Comparison of ENCODE assay signal across 26 cellular contexts in the genomic region with DNA sequence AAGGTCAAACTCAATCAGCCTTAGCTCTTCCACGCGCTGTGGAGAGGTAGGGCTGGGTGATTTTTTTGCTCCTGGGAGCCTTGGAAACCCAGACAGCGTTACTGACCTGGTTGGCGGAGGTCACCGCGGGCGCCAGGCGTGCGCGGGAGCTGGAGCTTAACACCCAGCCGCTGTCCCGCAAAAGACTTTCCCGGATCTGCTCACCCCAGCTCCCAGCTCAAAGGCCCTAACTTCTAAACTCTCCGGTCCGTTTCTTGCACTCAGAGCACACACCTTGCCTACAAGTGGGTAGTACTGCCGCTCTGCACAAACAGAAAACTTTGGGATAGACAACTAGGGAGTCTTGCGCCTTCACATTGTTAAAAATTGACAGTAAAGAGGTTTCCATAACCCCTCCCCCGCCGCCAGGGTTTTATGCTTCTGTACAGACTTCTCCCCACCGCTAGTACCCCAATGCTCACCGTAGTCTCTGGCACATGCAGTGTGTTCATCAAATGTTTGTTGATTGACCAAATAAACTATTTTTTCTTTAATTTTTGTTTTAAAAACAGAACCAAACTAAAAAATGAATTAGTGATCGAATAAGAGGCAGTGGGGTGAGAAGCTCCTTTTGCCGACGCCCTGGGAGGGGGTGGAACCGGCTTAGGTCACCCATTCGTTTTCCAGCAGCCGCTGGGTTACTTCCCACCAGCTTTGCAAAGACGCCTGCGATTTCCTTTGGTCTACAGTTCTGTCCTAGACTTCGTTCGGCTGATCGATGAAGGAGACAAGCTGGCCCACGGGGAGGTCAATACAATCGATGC. TPM values are rescaled to one million over a fixed set of nuclear protein-coding genes. Genes with fewer than 3 reads are reported as not detected.
DNase-seq lines count a peak whose midpoint lies in the region; ATAC-seq, FAIRE-seq and TF ChIP-seq lines count a peak whose summit lies in the region.
"Had no signal": no experiment of that assay in that cellular context is flagged by ENCODE, and none has a peak within 500 bp of the region (broad histone marks: within the 10 kb centered on the region; RNA-seq: fewer than 3 reads in every experiment).

No MANE protein-coding gene starts in this region.

- DNase-seq in HepG2 (ENCODE audit: low spot score) (no peak), right lobe of liver (no peak), left kidney (ENCODE audit: low read depth, low spot score) (peak; percentile 26), osteoblast (ENCODE audit: insufficient read length, low spot score, missing footprints) (peak; percentile 75), type B pancreatic cell (ENCODE audit: extremely low spot score, unreplicated experiment) (no peak), suprapubic skin (ENCODE audit: low spot score in 2 of 2) (no peak), DMS53 treated with DMSO at 0.1 percent for 48 hours (lab: John Stamatoyannopoulos, UW; ENCODE audit: unreplicated experiment) (no peak)
- DNase-seq in activated CD4-positive, alpha-beta T cell treated with anti-CD3 and anti-CD28 coated beads, Interleukin-2, amount 50 U/mL, for 4 hours, result no peak
- DNase-seq: 8988T; Caco-2; CD4-positive, alpha-beta memory T cell; DMS 273 treated with DMSO at 0.1 percent for 48 hours; DND-41; Karpas-422; MV-4-11; NCI-H1105 treated with DMSO at 0.1 percent for 48 hours; NCI-H1694; NCI-H2081; NCI-H2171 treated with DMSO at 0.1 percent for 48 hours; NCI-H524 treated with DMSO at 0.1 percent for 48 hours; NCI-H82 had no signal

- no peak for TF ChIP-seq RAD21 in HepG2 (CRISPR knock-in tag; IDR thresholded peaks at IDR 0.05)

- H2AFZ ChIP-seq in HepG2 (ENCODE audit: low read length), result no peak overlapping the region
- no peak overlapping the region for H2AFZ ChIP-seq in osteoblast (ENCODE audit: low read length)

- no peaks in the 10 kb centered on the region for H3K36me3 ChIP-seq in HepG2 (replicated peaks in 1 of 2; ENCODE audit: control insufficient read depth in 1 of 2, insufficient read depth in 2 of 2, low read length in 2 of 2)
- H3K36me3 ChIP-seq in right lobe of liver, result no peaks in the 10 kb centered on the region
- no peaks in the 10 kb centered on the region for H3K36me3 ChIP-seq in osteoblast (ENCODE audit: insufficient read depth, low read length)
- no peaks in the 10 kb centered on the region for H3K36me3 ChIP-seq in suprapubic skin
- H3K36me3 ChIP-seq: BLaER1 treated with 17β-estradiol and CSF1 and Interleukin-3, amounts not matched to agents 10 nM and 100 nM; HAP-1 had no signal

- H3K9ac ChIP-seq in HepG2 (ENCODE audit: insufficient read depth, low read depth, low read length), result no peak overlapping the region
- H3K9ac ChIP-seq: BLaER1 treated with 17β-estradiol and CSF1 and Interleukin-3, amounts not matched to agents 10 nM and 100 nM had no signal

- no peaks in the 10 kb centered on the region for H3K27me3 ChIP-seq in HepG2 (ENCODE audit: control insufficient read depth in 1 of 2, insufficient read depth in 2 of 2, low read length in 2 of 2)
- H3K27me3 ChIP-seq in right lobe of liver, result no peaks in the 10 kb centered on the region
- peaks cover 99% of the 10 kb centered on the region for H3K27me3 ChIP-seq in osteoblast (ENCODE audit: insufficient read depth, low read length)
- H3K27me3 ChIP-seq in suprapubic skin, result peaks cover 84% of the 10 kb centered on the region

- in situ Hi-C loops in HepG2 (cut with HindIII; ENCODE audit: extremely low pct_ligation_motif_present, low pct_unique_long_range_greater_than_20kb), result no loop called here

- TF ChIP-seq EP300 in HepG2 (IDR thresholded peaks at IDR 0.05; ENCODE audit: low read depth in 2 of 2, low read length in 2 of 2) (no peak), HepG2 (CRISPR knock-in tag; IDR thresholded peaks at IDR 0.05; ENCODE audit: borderline replicate concordance) (no peak), suprapubic skin (IDR thresholded peaks at IDR 0.05) (no peak)

- no TSS peak for BruUV-seq in HepG2 (replicated peaks; lab: Mats Ljungman, UMichigan)

- H3K27ac ChIP-seq in HepG2 (ENCODE audit: extremely low read length, insufficient read depth, low read length) (no peak overlapping the region), right lobe of liver (no peak overlapping the region), osteoblast (ENCODE audit: low read depth, low read length) (no peak overlapping the region), suprapubic skin (no peak overlapping the region)
- H3K27ac ChIP-seq: BLaER1 treated with 17β-estradiol and CSF1 and Interleukin-3, amounts not matched to agents 10 nM and 100 nM had no signal

- peaks cover 3% of the 10 kb centered on the region for H3K36me3 Mint-ChIP-seq in type B pancreatic cell
- H3K36me3 Mint-ChIP-seq: CD4-positive, alpha-beta memory T cell had no signal

- CTCF ChIA-PET in HepG2 (lab: Yijun Ruan, JAX; ENCODE audit: low intra/inter-chr PET ratio, low total read pairs), result no interaction called here

- peaks cover 50% of the 10 kb centered on the region for H3K4me1 Mint-ChIP-seq in type B pancreatic cell (ENCODE audit: unreplicated experiment)
- H3K4me1 Mint-ChIP-seq: CD4-positive, alpha-beta memory T cell had no signal

- no peaks in the 10 kb centered on the region for H3K9me3 Mint-ChIP-seq in type B pancreatic cell

- peaks cover 97% of the 10 kb centered on the region for H3K27me3 Mint-ChIP-seq in type B pancreatic cell

- POLR2A ChIA-PET in HepG2 (lab: Yijun Ruan, JAX), result no interaction called here

- WGBS in HepG2 (ENCODE audit: low lambda C conversion rate), result 94% methylated on average over 31 of the region's 34 CpGs
- WGBS in right lobe of liver (ENCODE audit: insufficient coverage, low coverage, low lambda C conversion rate, missing lambda C conversion rate), result 40% methylated on average over 14 of the region's 34 CpGs
- WGBS in suprapubic skin, result 77% methylated on average over 34 of the region's 34 CpGs

- H3K4me3 ChIP-seq in HepG2 (replicated peaks in 1 of 3; ENCODE audit: insufficient read depth in 1 of 3, low read depth in 2 of 3, low read length in 3 of 3) (no peak overlapping the region), right lobe of liver (no peak overlapping the region), osteoblast (ENCODE audit: insufficient read depth, low read length) (no peak overlapping the region), suprapubic skin (no peak overlapping the region)
- H3K4me3 ChIP-seq: BLaER1 treated with 17β-estradiol and CSF1 and Interleukin-3, amounts not matched to agents 10 nM and 100 nM; HAP-1 had no signal

- H3K4me1 ChIP-seq in HepG2 (ENCODE audit: insufficient read depth, low read length) (peaks cover 21% of the 10 kb centered on the region), right lobe of liver (no peaks in the 10 kb centered on the region), osteoblast (ENCODE audit: insufficient read depth, low read length) (no peaks in the 10 kb centered on the region), suprapubic skin (peaks cover 38% of the 10 kb centered on the region)

- H3K79me2 ChIP-seq in HepG2 (ENCODE audit: insufficient read depth, low read length), result no peaks in the 10 kb centered on the region
- no peaks in the 10 kb centered on the region for H3K79me2 ChIP-seq in osteoblast (ENCODE audit: insufficient read depth, low read length)

- H3K9me3 ChIP-seq in HepG2 (ENCODE audit: low read length) (no peaks in the 10 kb centered on the region), right lobe of liver (no peaks in the 10 kb centered on the region), osteoblast (ENCODE audit: low read depth, low read length) (no peaks in the 10 kb centered on the region), suprapubic skin (no peaks in the 10 kb centered on the region)
- H3K9me3 ChIP-seq: Caco-2, HAP-1 had no signal

- H3K27ac Mint-ChIP-seq in type B pancreatic cell, result peak overlapping the region; percentile 56
- H3K27ac Mint-ChIP-seq: CD4-positive, alpha-beta memory T cell had no signal

- intact Hi-C loops in HepG2 (cut with micrococcal nuclease; ENCODE audit: unreplicated experiment) (no loop called here), right lobe of liver (cut with DNase I) (no loop called here)

- no peak for FAIRE-seq in HepG2 (lab: Jason Lieb, UNC)
- FAIRE-seq: GM12892 had no signal

- H3K4me3 Mint-ChIP-seq in type B pancreatic cell, result peak overlapping the region; percentile 88
- H3K4me3 Mint-ChIP-seq: CD4-positive, alpha-beta memory T cell had no signal

- TF ChIP-seq CTCF in HepG2 (CRISPR knock-in tag; IDR thresholded peaks at IDR 0.05) (no peak), right lobe of liver (IDR thresholded peaks at IDR 0.05) (no peak), osteoblast (IDR thresholded peaks at IDR 0.05; ENCODE audit: extremely low read depth, low read depth, low read length) (no peak), type B pancreatic cell (conservative IDR thresholded peaks at IDR 0.05) (no peak), suprapubic skin (IDR thresholded peaks at IDR 0.05) (no peak)

- TF ChIP-seq POLR2A in HepG2 (IDR thresholded peaks at IDR 0.05; ENCODE audit: insufficient read depth in 1 of 2, low read depth in 2 of 2, low read length in 2 of 2), result no peak
- no peak for TF ChIP-seq POLR2A in right lobe of liver (IDR thresholded peaks at IDR 0.05)
- no peak for TF ChIP-seq POLR2A in suprapubic skin (IDR thresholded peaks at IDR 0.05)

- H4K20me1 ChIP-seq in HepG2 (ENCODE audit: insufficient read depth, low read length) (no peaks in the 10 kb centered on the region), osteoblast (ENCODE audit: insufficient read depth, low read length) (no peaks in the 10 kb centered on the region)

- no peak overlapping the region for H3K4me2 ChIP-seq in HepG2 (ENCODE audit: low read depth, low read length)
- H3K4me2 ChIP-seq in osteoblast (ENCODE audit: insufficient read depth, low read length), result no peak overlapping the region
- H3K4me2 ChIP-seq: BLaER1 treated with 17β-estradiol and CSF1 and Interleukin-3, amounts not matched to agents 10 nM and 100 nM had no signal

- ATAC-seq in HepG2 (no peak), right lobe of liver (no peak)
- ATAC-seq: Panc1 had no signal

RNA-seq across cellular contexts. Expression of gene TBX3, which starts 12.7 kb away (rescaled TPM):
- total RNA-seq in HepG2 (2016; rRNA removed; fragmentation: Illumina TruSeq; extraction: Trizol) (17.2 and 27.1 TPM in 2 replicates), right lobe of liver (10 to 100 TPM; 15.6 to 44.0 (median 27.8) TPM), osteoblast (11.9 and 14.1 TPM in 2 replicates), type B pancreatic cell (ENCODE audit: low replicate concordance) (102 and 130 TPM in 2 replicates), suprapubic skin (10 to 100 TPM; 23.4 to 35.6 (median 28.7) TPM)
- total RNA-seq in HepG2 (2016; cell fraction: cytosol; rRNA removed; fragmentation: Illumina TruSeq; extraction: Trizol; ENCODE audit: low read depth), result 3.5 and 4.1 TPM in 2 replicates
- total RNA-seq in HepG2 (2016; cell fraction: insoluble cytoplasmic fraction; rRNA removed; fragmentation: Illumina TruSeq; extraction: Trizol), result 13.7 and 27.3 TPM in 2 replicates
- total RNA-seq in HepG2 (2016; cell fraction: membrane; rRNA removed; fragmentation: Illumina TruSeq; extraction: Trizol), result 9.0 and 9.4 TPM in 2 replicates
- 39.2 and 46.8 TPM in 2 replicates for total RNA-seq in HepG2 (2016; cell fraction: nucleus; rRNA removed; fragmentation: Illumina TruSeq; extraction: Trizol)
- 38.1 and 42.4 TPM in 2 replicates for polyA plus RNA-seq in HepG2 (2011; rRNA removed)
- polyA plus RNA-seq in HepG2 (2011; cell fraction: cytosol; rRNA removed), result 12.5 and 15.0 TPM in 2 replicates
- polyA plus RNA-seq in HepG2 (2011; cell fraction: nucleus; rRNA removed), result 179 and 200 TPM in 2 replicates
- 34.8 and 37.9 TPM in 2 replicates for polyA plus RNA-seq in HepG2 (2012)
- polyA plus RNA-seq in HepG2 (2016; cell fraction: cytosol; fragmentation: Illumina TruSeq; extraction: Trizol; ENCODE audit: low read depth), result 1.0 and 1.1 TPM in 2 replicates
- polyA plus RNA-seq in HepG2 (2016; cell fraction: insoluble cytoplasmic fraction; fragmentation: Illumina TruSeq; extraction: Trizol; ENCODE audit: low read depth), result 16.8 and 21.4 TPM in 2 replicates
- polyA plus RNA-seq in HepG2 (2016; cell fraction: membrane; fragmentation: Illumina TruSeq; extraction: Trizol; ENCODE audit: low read depth), result 3.9 and 4.1 TPM in 2 replicates
- 123 and 124 TPM in 2 replicates for polyA plus RNA-seq in HepG2 (2016; cell fraction: nucleus; fragmentation: Illumina TruSeq; extraction: Trizol; ENCODE audit: insufficient read depth, low read depth)
- polyA minus RNA-seq in HepG2 (2011; rRNA and poly(A)+ RNA removed; ENCODE audit: low replicate concordance), result 41.2 and 72.3 TPM in 2 replicates
- polyA minus RNA-seq in HepG2 (2011; cell fraction: cytosol; rRNA and poly(A)+ RNA removed), result 22.2 and 24.4 TPM in 2 replicates
- polyA minus RNA-seq in HepG2 (2011; cell fraction: nucleus; rRNA and poly(A)+ RNA removed), result 128 and 133 TPM in 2 replicates
- total RNA-seq: CD4-positive, alpha-beta memory T cell; G401 had no signal
- polyA plus RNA-seq: CD4-positive, alpha-beta memory T cell had no signal

Comparison
In these comparisons a context has a peak if more than half of its experiments do, and no peak if none do; other contexts are left out.
1. DNase-seq: peak in left kidney (single experiment) and osteoblast (single experiment); none in HepG2 (single experiment), right lobe of liver (0 of 3), type B pancreatic cell (single experiment), activated CD4-positive, alpha-beta T cell treated with anti-CD3 and anti-CD28 coated beads, Interleukin-2, amount 50 U/mL, for 4 hours (0 of 2), suprapubic skin (0 of 2) and DMS53 treated with DMSO at 0.1 percent for 48 hours (single experiment).